Comparison of ENCODE assay signal across 8 cellular contexts in the genomic region with DNA sequence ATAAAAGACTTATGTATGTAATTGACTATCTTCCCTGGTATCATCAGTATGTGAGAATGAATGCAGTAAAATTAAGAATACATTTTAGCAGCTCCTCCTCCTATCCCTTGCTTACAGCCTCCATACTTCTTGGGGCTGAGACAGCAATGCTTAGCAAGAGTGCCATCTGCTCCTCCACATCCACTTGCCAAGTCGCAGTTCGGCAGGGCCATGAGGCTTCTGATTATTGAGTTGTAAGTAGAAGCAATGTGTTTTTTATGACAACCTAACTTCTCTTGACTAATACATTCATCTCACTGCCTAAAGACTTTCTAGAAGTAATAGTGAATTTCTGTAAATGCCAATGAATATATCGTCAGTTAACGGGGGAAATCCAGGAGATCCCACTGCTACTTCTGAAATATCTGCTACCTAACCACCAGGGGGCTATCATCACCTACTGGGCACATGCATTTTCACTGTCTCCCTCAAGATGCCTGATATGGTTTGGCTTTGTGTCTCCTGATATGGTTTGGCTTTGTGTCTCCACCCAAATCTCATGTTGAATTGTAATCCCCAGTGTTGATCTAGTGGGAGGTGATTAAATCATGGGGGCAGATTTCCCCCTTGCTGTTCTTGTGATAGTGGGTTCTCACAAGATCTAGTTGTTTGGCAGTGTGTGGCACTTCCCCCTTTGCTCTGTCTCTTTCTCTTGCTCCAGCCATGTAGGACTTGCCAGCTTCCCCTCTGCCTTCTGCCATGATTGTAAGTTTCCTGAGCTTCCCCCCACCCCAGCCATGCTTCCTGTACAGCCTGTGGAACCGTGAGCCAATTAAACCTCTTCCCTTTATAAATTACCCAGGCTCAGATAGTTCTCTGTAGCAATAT.
DNase-seq lines count a peak whose midpoint lies in the region; ATAC-seq and TF ChIP-seq lines count a peak whose summit lies in the region.

No MANE protein-coding gene starts in this region.

- peak; percentile 44 for DNase-seq in EL
- DNase-seq in NCI-H446 treated with DMSO at 0.1 percent for 48 hours (lab: John Stamatoyannopoulos, UW), result peak; percentile 80
- peak; percentile 40 for DNase-seq in fibroblast of mammary gland (ENCODE audit: low read depth)
- DNase-seq in NCI-H1930 (lab: John Stamatoyannopoulos, UW), result no peak
- DNase-seq in coronary artery (ENCODE audit: low spot score), result no peak
- no peak for DNase-seq in NCI-H510A (lab: John Stamatoyannopoulos, UW)

- peak overlapping the region in 1 of 2 donors; percentile 5 for H3K27ac ChIP-seq in coronary artery

- no peak overlapping the region for H3K4me3 ChIP-seq in fibroblast of mammary gland (ENCODE audit: control insufficient read depth, low read depth, low read length)
- H3K4me3 ChIP-seq in coronary artery, result no peak overlapping the region

- ATAC-seq in GM21526 (IDR thresholded peaks at IDR 0.05; ENCODE audit: low FRiP score, unreplicated experiment), result peak; percentile 70
- no peak for ATAC-seq in activated CD4-positive, CD25-positive, alpha-beta regulatory T cell treated with anti-CD3 and anti-CD28 coated beads, Interleukin-2, amount 50 U/mL, for 24 hours

- peak; percentile 50 for TF ChIP-seq CTCF in fibroblast of mammary gland (conservative IDR thresholded peaks at IDR 0.05; ENCODE audit: control insufficient read depth, insufficient read depth, low read depth, low read length)
- TF ChIP-seq CTCF in coronary artery (IDR thresholded peaks at IDR 0.05), result no peak

Comparison
In these comparisons a context has a peak if more than half of its experiments do, and no peak if none do; other contexts are left out.
1. DNase-seq: peak in EL (single experiment), NCI-H446 treated with DMSO at 0.1 percent for 48 hours (single experiment) and fibroblast of mammary gland (single experiment); none in NCI-H1930 (0 of 2), coronary artery (single experiment) and NCI-H510A (single experiment).